8 cellular contexts compared by ENCODE assay signal in genomic region chr20:46350201-46350985, GRCh38. TPM values are rescaled to one million over a fixed set of nuclear protein-coding genes. Genes with fewer than 3 reads are reported as not detected.
DNase-seq lines count a peak whose midpoint lies in the region; ATAC-seq and TF ChIP-seq lines count a peak whose summit lies in the region.

No MANE protein-coding gene starts in this region.

- peak; percentile 52 for ATAC-seq in HG02610 (IDR thresholded peaks at IDR 0.05; ENCODE audit: unreplicated experiment)
- ATAC-seq in Panc1: peak; percentile 20; the same call in 1 of the 2 replicates

- no peak overlapping the region for H3K27ac ChIP-seq in Panc1 (ENCODE audit: low read length)
- H3K27ac ChIP-seq in endodermal cell (ENCODE audit: low read depth, low read length): peak overlapping the region; percentile 88
- H3K27ac ChIP-seq in skin epidermis: peak overlapping the region in 12 of 21 experiments; percentile 21 to 77 (median 39)

- CTCF ChIA-PET in Panc1 (lab: Charles Lee): no interaction called here

- H3K4me3 ChIP-seq in Panc1 (ENCODE audit: low read depth in 2 of 2, low read length in 2 of 2) (no peak overlapping the region), endodermal cell (ENCODE audit: low read length) (no peak overlapping the region), skin epidermis (no peak overlapping the region)

- POLR2A ChIA-PET in Panc1 (lab: Charles Lee): interaction anchor here (1.2 kb wide), 1 partner anchor 14 kb away, joined by 3 read pairs; no protein-coding TSS in a partner anchor

- intact Hi-C loops in Panc1 (cut with micrococcal nuclease; ENCODE audit: unreplicated experiment): no loop called here

- in situ Hi-C loops in Panc1 (cut with HindIII; ENCODE audit: low pct_unique_long_range_greater_than_20kb, low sequenced_read_pairs): no loop called here

- no peak overlapping the region for H3K4me3 Mint-ChIP-seq in endodermal cell

- 47 to 67% methylated on average over 6 to 13 of the region's 13 CpGs for WGBS in endodermal cell (ENCODE audit: insufficient coverage in 1 of 2, insufficient read length in 1 of 2), 2 experiments

- peak; percentile 15 to 30 for DNase-seq in NOMO-1 (lab: John Stamatoyannopoulos, UW; ENCODE audit: unreplicated experiment in 2 of 2)
- DNase-seq in NOMO-1 treated with dmso at 0.1 percent for 144 hours (lab: John Stamatoyannopoulos, UW; ENCODE audit: unreplicated experiment): no peak
- DNase-seq in Panc1 (ENCODE audit: low read depth, low spot score): no peak
- DNase-seq in endodermal cell: peak; percentile 82
- no peak for DNase-seq in NCI-H2171 (lab: John Stamatoyannopoulos, UW)
- DNase-seq in NCI-H1105 (lab: John Stamatoyannopoulos, UW): no peak

- no TSS peak for BruUV-seq in Panc1 (replicated peaks; lab: Mats Ljungman, UMichigan)

- TF ChIP-seq CTCF in Panc1 (IDR thresholded peaks at IDR 0.05) (no peak), endodermal cell (conservative IDR thresholded peaks at IDR 0.05) (no peak)

- H3K9me3 ChIP-seq in Panc1 (ENCODE audit: control insufficient read depth, insufficient read depth, low read depth, low read length) (no peaks in the 10 kb centered on the region), endodermal cell (ENCODE audit: control insufficient read depth, low read length) (no peaks in the 10 kb centered on the region)

- H3K36me3 Mint-ChIP-seq in endodermal cell (ENCODE audit: low read depth): peaks cover 25% of the 10 kb centered on the region

- H3K27me3 ChIP-seq in Panc1 (ENCODE audit: control insufficient read depth, insufficient read depth, low read length): no peaks in the 10 kb centered on the region
- no peaks in the 10 kb centered on the region for H3K27me3 ChIP-seq in endodermal cell (ENCODE audit: control insufficient read depth, insufficient read depth, low read length, poor library complexity, severe bottlenecking)

- peaks cover 24% of the 10 kb centered on the region for H3K4me1 Mint-ChIP-seq in endodermal cell

- H3K9me3 Mint-ChIP-seq in endodermal cell: no peaks in the 10 kb centered on the region

- peak overlapping the region; percentile 92 for H3K27ac Mint-ChIP-seq in endodermal cell

- H3K4me1 ChIP-seq in Panc1 (ENCODE audit: control insufficient read depth, insufficient read depth, low read length): no peaks in the 10 kb centered on the region; the same call in 1 of the 2 replicates
- peaks cover 4% of the 10 kb centered on the region for H3K4me1 ChIP-seq in endodermal cell (ENCODE audit: control insufficient read depth, insufficient read depth, low read length)

- no peaks in the 10 kb centered on the region for H3K27me3 Mint-ChIP-seq in endodermal cell (ENCODE audit: insufficient read depth)

- H3K9ac ChIP-seq in endodermal cell (ENCODE audit: extremely low read depth, low read length, poor library complexity, severe bottlenecking): no peak overlapping the region

- H3K36me3 ChIP-seq in Panc1 (ENCODE audit: control insufficient read depth, insufficient read depth, low read length) (no peaks in the 10 kb centered on the region), endodermal cell (ENCODE audit: control insufficient read depth, insufficient read depth, low read length) (peaks cover 20% of the 10 kb centered on the region)

RNA-seq across cellular contexts. Expression of gene CDH22, which starts 42.1 kb away (rescaled TPM):
- total RNA-seq in Panc1 (2021; ENCODE audit: unreplicated experiment) (not detected), endodermal cell (under 1 TPM; 0.22 to 0.77 TPM)
- polyA plus RNA-seq in Panc1 (2012; ENCODE audit: insufficient read length): not detected
- polyA plus RNA-seq in endodermal cell (2013, experiment 1 of 2): 0.68 TPM
- polyA plus RNA-seq in endodermal cell (2013, experiment 2 of 2): 0.83 TPM

RNA-seq across cellular contexts. Expression of gene ELMO2, which starts 56.0 kb away (rescaled TPM):
- total RNA-seq in Panc1 (2021; ENCODE audit: unreplicated experiment) (40.4 TPM), endodermal cell (10 to 100 TPM; 44.8 to 52.8 TPM)
- polyA plus RNA-seq in Panc1 (2012; ENCODE audit: insufficient read length): 29.1 TPM
- polyA plus RNA-seq in endodermal cell (2013, experiment 1 of 2): 47.4 TPM
- 46.7 TPM for polyA plus RNA-seq in endodermal cell (2013, experiment 2 of 2)

Comparison
In these comparisons a context has a peak if more than half of its experiments do, and no peak if none do; other contexts are left out.
1. DNase-seq: peak in NOMO-1 (2 of 2) and endodermal cell (single experiment); none in NOMO-1 treated with dmso at 0.1 percent for 144 hours (single experiment), Panc1 (single experiment), NCI-H2171 (single experiment) and NCI-H1105 (single experiment).